21 cellular contexts compared by ENCODE assay signal in the genomic region with DNA sequence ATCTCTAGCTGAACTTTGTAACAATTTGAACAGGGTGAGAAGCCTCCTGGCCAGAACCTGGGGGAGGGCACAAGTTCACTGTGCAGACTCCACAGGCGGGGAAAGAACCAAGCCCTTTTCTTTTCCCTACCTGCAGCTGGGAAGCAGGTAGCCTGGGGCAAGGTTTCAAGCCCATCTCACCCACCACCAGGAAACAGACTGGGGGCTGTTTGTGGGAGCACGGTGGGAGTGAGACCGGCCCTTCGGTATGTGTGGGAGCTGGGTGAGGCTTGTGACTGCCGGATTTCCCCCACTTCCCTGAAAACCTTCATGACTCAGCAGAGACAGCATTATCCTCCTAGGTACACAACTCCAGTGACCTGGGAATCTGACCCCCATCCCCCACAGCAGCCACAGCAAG.
DNase-seq lines count a peak whose midpoint lies in the region; ATAC-seq and TF ChIP-seq lines count a peak whose summit lies in the region.
"Had no signal": no experiment of that assay in that cellular context is flagged by ENCODE, and none has a peak within 500 bp of the region (broad histone marks: within the 10 kb centered on the region; RNA-seq: fewer than 3 reads in every experiment).

No MANE protein-coding gene starts in this region.

- H3K27ac ChIP-seq in PC-9 = peak overlapping the region; percentile 100
- H3K27ac ChIP-seq in epithelial cell of prostate = peak overlapping the region; percentile 71
- no peak overlapping the region for H3K27ac ChIP-seq in A673 (ENCODE audit: low read depth, low read length, poor library complexity, severe bottlenecking)
- H3K27ac ChIP-seq: brain microvascular endothelial cell, left lung had no signal

- peak overlapping the region; percentile 52; the same call in 1 of the 2 replicates for H3K4me3 ChIP-seq in PC-9
- no peak overlapping the region for H3K4me3 ChIP-seq in mucosa of descending colon
- H3K4me3 ChIP-seq in A673 (ENCODE audit: low read depth, low read length, poor library complexity, severe bottlenecking) = no peak overlapping the region
- H3K4me3 ChIP-seq: left lung had no signal

- no TSS peak for BruUV-seq in PC-9 (replicated peaks; lab: Mats Ljungman, UMichigan)
- BruUV-seq in A673 (replicated peaks; lab: Mats Ljungman, UMichigan) = no TSS peak

- POLR2A ChIA-PET in PC-9 (lab: Charles Lee; ENCODE audit: unreplicated experiment) = interaction anchor here (0.5 to 0.6 kb wide), 5 partner anchors 43 to 561 kb away, joined by 3 to 5 read pairs (median 4); no protein-coding TSS in a partner anchor
- POLR2A ChIA-PET in A673 (lab: Charles Lee; ENCODE audit: low non-redundant PET) = no interaction called here

- TF ChIP-seq CTCF in PC-9 (conservative IDR thresholded peaks at IDR 0.05) (no peak), mucosa of descending colon (IDR thresholded peaks at IDR 0.05) (no peak), A673 (conservative IDR thresholded peaks at IDR 0.05; ENCODE audit: low read depth, low read length) (no peak)

- no peak for TF ChIP-seq POLR2A in GM18505 (IDR thresholded peaks at IDR 0.05; ENCODE audit: borderline replicate concordance, extremely low read depth, insufficient read depth, insufficient read length)

- H3K27me3 ChIP-seq in PC-9 (ENCODE audit: insufficient read depth, low read depth) (no peaks in the 10 kb centered on the region), A673 (replicated peaks; ENCODE audit: insufficient read depth, low read depth, low read length, poor library complexity) (no peaks in the 10 kb centered on the region)
- H3K27me3 ChIP-seq: brain microvascular endothelial cell had no signal

- H3K79me2 ChIP-seq in PC-9 (ENCODE audit: low read depth) = peaks cover 10% of the 10 kb centered on the region; the same call in 1 of the 2 replicates

- CTCF ChIA-PET in PC-9 (lab: Charles Lee) (interaction anchor here (0.6 kb wide), 1 partner anchor 76 kb away, joined by 5 read pairs; no protein-coding TSS in a partner anchor), A673 (lab: Charles Lee) (no interaction called here)

- H3K36me3 ChIP-seq in PC-9 (ENCODE audit: low read depth) (no peaks in the 10 kb centered on the region), mucosa of descending colon (ENCODE audit: low read depth) (no peaks in the 10 kb centered on the region), A673 (ENCODE audit: insufficient read depth, low read length, poor library complexity, severe bottlenecking) (no peaks in the 10 kb centered on the region)
- H3K36me3 ChIP-seq: brain microvascular endothelial cell, left lung had no signal

- DNase-seq in ELR (ENCODE audit: low read depth) (peak; percentile 8), PC-9 (peak; percentile 53 to 88), epithelial cell of prostate (ENCODE audit: low read depth, low spot score) (no peak), mucosa of descending colon (peak in 1 of 3 donors; percentile 28), A673 (ENCODE audit: low spot score) (no peak), NCI-H1092 (lab: John Stamatoyannopoulos, UW) (no peak)
- DNase-seq: activated CD8-positive, alpha-beta memory T cell treated with anti-CD3 and anti-CD28 coated beads, Interleukin-2, amount 50 U/mL, for 48 hours; activated effector memory CD4-positive, alpha-beta T cell treated with Interleukin-2 at 50 U/mL for 16 hours; brain microvascular endothelial cell; CD4-positive, CD25-positive, alpha-beta regulatory T cell; GF-D8; head of caudate nucleus; left lung; NCI-H1105 treated with DMSO at 0.1 percent for 48 hours; NCI-H2107; NCI-H510A treated with DMSO at 0.1 percent for 48 hours; substantia nigra; T-helper 9 cell had no signal

- peaks cover 32% of the 10 kb centered on the region for H3K4me1 ChIP-seq in PC-9 (replicated peaks; ENCODE audit: insufficient read depth)
- no peaks in the 10 kb centered on the region for H3K4me1 ChIP-seq in mucosa of descending colon (ENCODE audit: low read depth)
- H3K4me1 ChIP-seq in A673 (ENCODE audit: insufficient read depth, low read length, poor library complexity, severe bottlenecking) = no peaks in the 10 kb centered on the region
- H3K4me1 ChIP-seq: left lung had no signal

- intact Hi-C loops in PC-9 (cut with micrococcal nuclease; ENCODE audit: unreplicated experiment) (no loop called here), mucosa of descending colon (cut with DNase I, micrococcal nuclease) (no loop called here), A673 (cut with micrococcal nuclease; ENCODE audit: unreplicated experiment) (no loop called here)

- H3F3A ChIP-seq in PC-9 (ENCODE audit: insufficient read depth, low read depth) = peaks cover 10% of the 10 kb centered on the region; the same call in 1 of the 2 replicates

- ATAC-seq in mucosa of descending colon (peak; percentile 68), HG03469 (IDR thresholded peaks at IDR 0.05; ENCODE audit: unreplicated experiment) (no peak), GM18505 (IDR thresholded peaks at IDR 0.05; ENCODE audit: unreplicated experiment) (no peak)
- ATAC-seq: left lung, WTC11 had no signal

- H3K9me2 ChIP-seq in PC-9 (ENCODE audit: insufficient read depth) = no peaks in the 10 kb centered on the region

- no peak overlapping the region for H2AFZ ChIP-seq in PC-9

- H3K9me3 ChIP-seq in PC-9 (ENCODE audit: insufficient read depth, low read depth) = no peaks in the 10 kb centered on the region
- H3K9me3 ChIP-seq in mucosa of descending colon = no peaks in the 10 kb centered on the region
- peaks cover 4% of the 10 kb centered on the region for H3K9me3 ChIP-seq in A673 (ENCODE audit: low read depth, low read length, poor library complexity, severe bottlenecking)
- H3K9me3 ChIP-seq: left lung had no signal

- H4K20me1 ChIP-seq in PC-9 (ENCODE audit: insufficient read depth) = no peaks in the 10 kb centered on the region

- H3K4me2 ChIP-seq in PC-9 = peak overlapping the region; percentile 72; the same call in 1 of the 2 replicates

Comparison
In these comparisons a context has a peak if more than half of its experiments do, and no peak if none do; other contexts are left out.
1. DNase-seq: peak in ELR (single experiment) and PC-9 (2 of 2); none in epithelial cell of prostate (single experiment), A673 (single experiment) and NCI-H1092 (single experiment).